Comparison of ENCODE assay signal across 1 cellular context in genomic region chr21:18493420-18493819, GRCh38.
TF ChIP-seq lines count a peak whose summit lies in the region.

No MANE protein-coding gene starts in this region.

TF ChIP-seq in neural cell, 6 proteins besides CTCF, POLR2A, EP300 and RAD21:
- TF ChIP-seq REST (IDR thresholded peaks at IDR 0.05; ENCODE audit: borderline replicate concordance): no peak
- no peak for TF ChIP-seq POLR2AphosphoS5 (IDR thresholded peaks at IDR 0.05)
- no peak for TF ChIP-seq MXI1 (conservative IDR thresholded peaks at IDR 0.05; ENCODE audit: poor library complexity, severe bottlenecking)
- TF ChIP-seq TAF1 (IDR thresholded peaks at IDR 0.05; ENCODE audit: low read depth): no peak
- no peak for TF ChIP-seq SMC3 (conservative IDR thresholded peaks at IDR 0.05; ENCODE audit: poor library complexity)
- no peak for TF ChIP-seq EZH2 (IDR thresholded peaks at IDR 0.05; ENCODE audit: borderline replicate concordance, insufficient read depth, low read length, poor library complexity, severe bottlenecking)
